1 cellular context compared by ENCODE assay signal in the genomic region with DNA sequence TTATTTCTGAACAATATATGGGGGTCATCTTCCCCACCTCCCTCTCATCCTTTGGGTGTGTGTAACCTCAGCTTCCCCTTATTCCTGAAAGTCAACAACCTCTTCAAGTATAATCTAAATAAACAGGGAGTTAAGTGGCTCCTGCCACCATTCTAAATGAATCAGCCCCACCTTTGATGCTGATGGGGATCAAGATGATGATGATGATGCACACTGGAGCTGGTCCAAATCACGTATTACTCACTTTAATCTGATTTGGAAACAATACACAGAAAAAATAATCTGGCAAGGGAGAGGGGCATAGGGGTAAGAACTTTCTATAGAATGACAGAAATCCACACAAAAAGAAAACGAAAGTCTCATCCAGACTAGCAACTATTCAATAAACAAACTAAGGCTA.
A peak's percentile ranks its signal among the peaks of the same experiment; 100 is the strongest.
TF ChIP-seq lines count a peak whose summit lies in the region.

No MANE protein-coding gene starts in this region.

TF ChIP-seq in endothelial cell of umbilical vein, 7 proteins besides CTCF, POLR2A, EP300 and RAD21 (continued from another document):
- peak; percentile 18 for TF ChIP-seq FOS (IDR thresholded peaks at IDR 0.05; ENCODE audit: borderline replicate concordance, insufficient read depth, low read length)
- no peak for TF ChIP-seq JUN (IDR thresholded peaks at IDR 0.05; ENCODE audit: borderline replicate concordance, insufficient read depth, insufficient read length, low read depth)
- peak; percentile 20 for TF ChIP-seq POLR2AphosphoS5 (IDR thresholded peaks at IDR 0.05; ENCODE audit: insufficient read depth, low read depth, low read length)
